In the genomic region with DNA sequence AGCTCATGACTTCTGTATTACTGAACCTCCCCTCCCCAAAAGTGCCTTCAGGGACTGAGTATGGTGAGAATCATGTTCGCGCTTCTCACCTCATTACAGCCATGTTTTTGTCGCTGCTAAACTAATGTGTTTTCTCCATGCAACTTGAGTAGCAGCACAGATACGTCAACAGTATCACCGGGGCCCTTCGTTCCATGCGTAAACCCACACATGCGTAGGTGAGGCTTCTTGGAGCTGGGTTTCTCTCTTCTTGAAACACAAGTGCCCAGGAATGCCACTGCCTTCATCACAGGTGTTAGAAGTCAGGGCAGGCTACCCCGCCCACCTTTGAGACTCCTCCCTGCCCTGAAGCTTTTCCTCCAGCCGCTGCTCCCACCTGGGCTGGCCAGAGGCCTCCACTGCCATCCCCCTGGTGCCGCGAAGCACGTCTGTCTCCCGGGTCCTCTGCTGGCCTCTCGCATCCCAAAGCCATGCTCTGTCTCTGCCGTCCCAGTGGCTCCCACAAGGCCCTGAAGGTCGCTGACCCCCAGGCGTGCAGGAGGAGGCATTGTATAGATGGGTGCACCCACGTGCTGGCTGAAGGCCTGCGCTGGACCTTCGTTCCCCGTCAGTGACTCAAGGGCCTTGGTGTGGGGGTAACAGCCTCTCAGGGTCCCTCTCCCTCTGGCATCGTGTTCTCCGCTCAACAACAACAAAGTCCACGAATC, we compare ENCODE assay signal across 26 cellular contexts.
"Had no signal": no experiment of that assay in that cellular context is flagged by ENCODE, and none has a peak within 500 bp of the region (broad histone marks: within the 10 kb centered on the region; RNA-seq: fewer than 3 reads in every experiment).

No MANE protein-coding gene starts in this region.

- H3K27me3 ChIP-seq: right atrium auricular region, stomach, transverse colon, upper lobe of right lung, uterus had no signal

- H3K36me3 ChIP-seq: prostate gland, uterus had no signal

- H3K4me3 ChIP-seq: coronary artery, left ventricle myocardium inferior, lung, prostate gland, right atrium auricular region, stomach, thoracic aorta, transverse colon, upper lobe of right lung, uterus had no signal

- ATAC-seq: left colon, upper lobe of right lung had no signal

- DNase-seq: dermis blood vessel endothelial cell; effector memory CD4-positive, alpha-beta T cell; hypothalamus; immature natural killer cell; islet precursor cell; kidney glomerular epithelial cell; left colon; left ventricle myocardium inferior; small intestine; stimulated activated CD4-positive, alpha-beta T cell treated with anti-CD3 and anti-CD28 coated beads, Interleukin-12 subunit alpha, Interleukin-12 subunit beta, amount 100 ng/mL, for 4 hours; stimulated activated CD4-positive, alpha-beta T cell treated with anti-CD3 and anti-CD28 coated beads, Interleukin-1b, Interleukin-23, amount 100 ng/mL, for 48 hours; stimulated activated CD4-positive, alpha-beta T cell treated with anti-CD3 and anti-CD28 coated beads, Interleukin-4, amount 100 ng/mL, for 1 hour; stimulated activated CD8-positive, alpha-beta memory T cell treated with anti-CD3 and anti-CD28 coated beads, Interleukin-4, amount 100 ng/mL, for 48 hours; stimulated activated naive CD4-positive, alpha-beta T cell; stomach; transverse colon; upper lobe of right lung; uterus had no signal

- H3K27me3 Mint-ChIP-seq: memory B cell; natural killer cell treated with Interleukin-12 subunit alpha and Interleukin-12 subunit beta and Interleukin-15 and Interleukin-18, amount 100 ng/mL, for 72 hours had no signal

- H3K9me3 Mint-ChIP-seq: immature natural killer cell; memory B cell; natural killer cell treated with Interleukin-12 subunit alpha and Interleukin-12 subunit beta and Interleukin-15 and Interleukin-18, amount 100 ng/mL, for 72 hours had no signal

- H3K4me1 Mint-ChIP-seq: immature natural killer cell, memory B cell had no signal

- H3K27ac Mint-ChIP-seq: immature natural killer cell; memory B cell; natural killer cell treated with Interleukin-12 subunit alpha and Interleukin-12 subunit beta and Interleukin-15 and Interleukin-18, amount 100 ng/mL, for 72 hours had no signal

- H3K4me3 Mint-ChIP-seq: immature natural killer cell; memory B cell; natural killer cell treated with Interleukin-12 subunit alpha and Interleukin-12 subunit beta and Interleukin-15 and Interleukin-18, amount 100 ng/mL, for 72 hours had no signal

- H3K27ac ChIP-seq: coronary artery, left ventricle myocardium inferior, parathyroid adenoma, prostate gland, right atrium auricular region, stomach, thoracic aorta, transverse colon, upper lobe of right lung, uterus had no signal

- H3K9me3 ChIP-seq: left ventricle myocardium inferior, prostate gland, right atrium auricular region, stomach, thoracic aorta, transverse colon, upper lobe of right lung, uterus had no signal

- H3K4me1 ChIP-seq: parathyroid adenoma, prostate gland, transverse colon, upper lobe of right lung, uterus had no signal
